11 cellular contexts compared by ENCODE assay signal in the genomic region with DNA sequence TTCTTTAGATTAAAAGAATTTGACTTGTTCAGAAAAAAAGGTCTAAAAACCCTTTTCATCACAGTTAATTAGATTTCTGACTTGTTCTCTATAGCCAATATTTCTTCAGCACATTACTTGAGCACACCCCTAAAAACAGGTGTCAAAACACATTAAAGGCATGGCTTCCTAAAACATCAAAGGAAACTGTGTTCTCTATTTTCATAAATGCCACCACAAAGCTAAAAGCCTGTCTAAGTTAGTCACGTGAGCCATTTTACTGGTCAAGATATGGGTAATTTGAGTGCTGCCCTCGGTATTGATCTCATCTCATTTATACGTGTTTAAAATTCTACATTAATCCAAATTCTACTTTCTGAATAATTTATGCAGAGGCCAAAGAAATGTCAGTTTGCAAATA.
"Had no signal": no experiment of that assay in that cellular context is flagged by ENCODE, and none has a peak within 500 bp of the region (broad histone marks: within the 10 kb centered on the region; RNA-seq: fewer than 3 reads in every experiment).

No MANE protein-coding gene starts in this region.

- H3K36me3 ChIP-seq: HAP-1 had no signal

- H3K27ac ChIP-seq: HL-60, KMS-11 had no signal

- DNase-seq: H7, HFFc6, IMR-90, KBM-7 had no signal

- H3K27ac Mint-ChIP-seq: GM23338, HFFc6 had no signal

- H3K9ac ChIP-seq: KMS-11 had no signal

- H3K4me1 ChIP-seq: HAP-1 had no signal

- ATAC-seq: GM23338, HCT116 had no signal

- H3K9me3 ChIP-seq: HAP-1 had no signal

- FAIRE-seq: H1, HTR-8/SVneo had no signal

- H3K4me3 Mint-ChIP-seq: GM23338, HFFc6 had no signal

- H3K4me2 ChIP-seq: GM23338, KMS-11 had no signal

- H2AFZ ChIP-seq: GM23338 had no signal

- H3K4me3 ChIP-seq: GM23338, HAP-1 had no signal
